ENCODE assay signal across 8 cellular contexts in genomic region chr16:88430524-88431446, GRCh38. TPM values are rescaled to one million over a fixed set of nuclear protein-coding genes. Genes with fewer than 3 reads are reported as not detected.
DNase-seq lines count a peak whose midpoint lies in the region; ATAC-seq and TF ChIP-seq lines count a peak whose summit lies in the region.

No MANE protein-coding gene starts in this region.

- H3K4me3 ChIP-seq in heart left ventricle: peak overlapping the region; percentile 33 to 74 (median 53)

- DNase-seq in Calu3 (peak; percentile 44), heart left ventricle (peak in 2 of 5 donors; percentile 63 to 81), DMS114 treated with DMSO at 0.1 percent for 48 hours (lab: John Stamatoyannopoulos, UW; ENCODE audit: unreplicated experiment) (no peak), cerebellar cortex (ENCODE audit: low spot score) (no peak)
- DNase-seq in activated T-cell treated with anti-CD3 and anti-CD28 coated beads, Interleukin-2, amount 50 U/mL, for 1 hour: peak; percentile 65
- peak; percentile 53 for DNase-seq in stimulated activated CD4-positive, alpha-beta T cell treated with anti-CD3 and anti-CD28 coated beads, Interleukin-12 subunit alpha, Interleukin-12 subunit beta, amount 100 ng/mL, for 4 hours

- TF ChIP-seq CTCF in Calu3 (IDR thresholded peaks at IDR 0.05; ENCODE audit: unreplicated experiment) (no peak), heart left ventricle (IDR thresholded peaks at IDR 0.05) (no peak)

- no peaks in the 10 kb centered on the region for H3K36me3 ChIP-seq in heart left ventricle

- BruUV-seq in Calu3 (replicated peaks; lab: Mats Ljungman, UMichigan): no TSS peak

- H3K36me3 Mint-ChIP-seq in Calu3 (ENCODE audit: insufficient read depth, unreplicated experiment): no peaks in the 10 kb centered on the region

- TF ChIP-seq POLR2A in heart left ventricle (IDR thresholded peaks at IDR 0.05): no peak

- WGBS in heart left ventricle, 4 donors: 10 to 23% (median 15%) methylated on average over 40 to 80 of the region's 80 CpGs

- H3K27ac ChIP-seq in heart left ventricle: peak overlapping the region in 9 of 12 donors; percentile 14 to 82 (median 50)

- H3K27me3 ChIP-seq in heart left ventricle: peaks cover 0 to 41% (median 15%) of the 10 kb centered on the region in 9 donors

- no peak overlapping the region for H3K4me3 Mint-ChIP-seq in Calu3 (ENCODE audit: low read depth, unreplicated experiment)

- H3K9me3 ChIP-seq in heart left ventricle: no peaks in the 10 kb centered on the region

- peaks cover 0 to 30% (median 10%) of the 10 kb centered on the region in 12 donors for H3K4me1 ChIP-seq in heart left ventricle

- peaks cover 82% of the 10 kb centered on the region for H3K27me3 Mint-ChIP-seq in Calu3 (ENCODE audit: unreplicated experiment)

- no peaks in the 10 kb centered on the region for H3K4me1 Mint-ChIP-seq in Calu3 (ENCODE audit: low read depth, unreplicated experiment)

- intact Hi-C loops in Calu3 (cut with micrococcal nuclease; ENCODE audit: unreplicated experiment): no loop called here
- intact Hi-C loops in heart left ventricle (cut with DNase I): loop anchor here in 4 of 10 donors (10.0 kb wide), 3 partner anchors 236 to 446 kb away; no protein-coding TSS in a partner anchor

- no peak overlapping the region for H3K27ac Mint-ChIP-seq in Calu3 (ENCODE audit: unreplicated experiment)

- CTCF ChIA-PET in Calu3 (lab: Charles Lee): interaction anchor here (0.6 to 1.0 kb wide), 2 partner anchors 42 to 91 kb away, joined by 4 to 5 read pairs; no protein-coding TSS in a partner anchor

- ATAC-seq in HG03571 (IDR thresholded peaks at IDR 0.05; ENCODE audit: unreplicated experiment) (peak; percentile 50), heart left ventricle (peak in 3 of 4 donors; percentile 11 to 46 (median 35)), HG03439 (IDR thresholded peaks at IDR 0.05; ENCODE audit: unreplicated experiment) (no peak)

- H3K9me3 Mint-ChIP-seq in Calu3 (ENCODE audit: low read depth, unreplicated experiment): no peaks in the 10 kb centered on the region

RNA-seq across cellular contexts. Expression of gene ZFPM1, which starts 22.3 kb away (rescaled TPM):
- 3.1 and 5.2 TPM in 2 replicates for total RNA-seq in Calu3 (2022)
- total RNA-seq in heart left ventricle: 1 to 10 TPM; 1.3 to 6.1 (median 4.1) TPM
- polyA plus RNA-seq in heart left ventricle: 1 to 10 TPM; 1.6 to 6.3 TPM

RNA-seq across cellular contexts. Expression of gene ZNF469, which starts 48.0 kb away (rescaled TPM):
- total RNA-seq in Calu3 (2022): 0.24 and 0.50 TPM in 2 replicates
- 1 to 10 TPM in 5 of 9 donors, under 1 TPM in 4; 0.48 to 2.8 (median 1.0) TPM for total RNA-seq in heart left ventricle
- polyA plus RNA-seq in heart left ventricle: under 1 TPM; 0.72 to 0.76 TPM

Comparison
In these comparisons a context has a peak if more than half of its experiments do, and no peak if none do; other contexts are left out.
1. DNase-seq: peak in Calu3 (single experiment), activated T-cell treated with anti-CD3 and anti-CD28 coated beads, Interleukin-2, amount 50 U/mL, for 1 hour (single experiment) and stimulated activated CD4-positive, alpha-beta T cell treated with anti-CD3 and anti-CD28 coated beads, Interleukin-12 subunit alpha, Interleukin-12 subunit beta, amount 100 ng/mL, for 4 hours (single experiment); none in DMS114 treated with DMSO at 0.1 percent for 48 hours (single experiment) and cerebellar cortex (single experiment).